Comparison of ENCODE assay signal across 9 cellular contexts in genomic region chr11:61587951-61588695, GRCh38. TPM values are rescaled to one million over a fixed set of nuclear protein-coding genes. Genes with fewer than 3 reads are reported as not detected.
DNase-seq lines count a peak whose midpoint lies in the region; ATAC-seq and FAIRE-seq lines count a peak whose summit lies in the region.
"Had no signal": no experiment of that assay in that cellular context is flagged by ENCODE, and none has a peak within 500 bp of the region (broad histone marks: within the 10 kb centered on the region; RNA-seq: fewer than 3 reads in every experiment).

No MANE protein-coding gene starts in this region.

- FAIRE-seq in small intestine (lab: Jason Lieb, UNC) = no peak
- FAIRE-seq: A204.1 had no signal

- peaks cover 9% of the 10 kb centered on the region for H3K4me1 Mint-ChIP-seq in activated naive CD8-positive, alpha-beta T cell treated with anti-CD3 and anti-CD28 coated beads for 36 hours

- no peaks in the 10 kb centered on the region for H3K9me3 Mint-ChIP-seq in activated naive CD8-positive, alpha-beta T cell treated with anti-CD3 and anti-CD28 coated beads for 36 hours

- no peaks in the 10 kb centered on the region for H3K36me3 Mint-ChIP-seq in activated naive CD8-positive, alpha-beta T cell treated with anti-CD3 and anti-CD28 coated beads for 36 hours

- H3K4me1 ChIP-seq in right cardiac atrium (ENCODE audit: control insufficient read depth, insufficient read depth, low read length) (peaks cover 3% of the 10 kb centered on the region), small intestine (ENCODE audit: control insufficient read depth in 2 of 2, insufficient read depth in 1 of 2, low read depth in 1 of 2, low read length in 1 of 2) (peaks cover 2% of the 10 kb centered on the region in 2 donors)

- no peaks in the 10 kb centered on the region for H3K9me3 ChIP-seq in right cardiac atrium (ENCODE audit: control insufficient read depth, low read length)
- no peaks in the 10 kb centered on the region for H3K9me3 ChIP-seq in small intestine (ENCODE audit: control insufficient read depth, low read depth)

- H3K27ac Mint-ChIP-seq in activated naive CD8-positive, alpha-beta T cell treated with anti-CD3 and anti-CD28 coated beads for 36 hours = no peak overlapping the region

- H3K27ac ChIP-seq in right cardiac atrium (ENCODE audit: low read length) (peak overlapping the region; percentile 55), small intestine (ENCODE audit: low read depth in 1 of 2, low read length in 1 of 2) (no peak overlapping the region)

- peak overlapping the region; percentile 67 for H3K4me3 ChIP-seq in right cardiac atrium (ENCODE audit: low read length)
- peak overlapping the region; percentile 18 to 35 for H3K4me3 ChIP-seq in small intestine (ENCODE audit: low read depth in 1 of 2, low read length in 2 of 2)

- DNase-seq in DMS 273 (lab: John Stamatoyannopoulos, UW; ENCODE audit: unreplicated experiment) (peak; percentile 75), DMS 273 treated with DMSO at 0.1 percent for 48 hours (lab: John Stamatoyannopoulos, UW) (no peak), SK-N-DZ (ENCODE audit: low spot score) (peak; percentile 48), right cardiac atrium (peak; percentile 58 to 87 (median 86)), small intestine (peak; percentile 38), NOMO-1 treated with dmso at 0.1 percent for 144 hours (lab: John Stamatoyannopoulos, UW; ENCODE audit: unreplicated experiment) (no peak)
- DNase-seq in activated naive CD8-positive, alpha-beta T cell treated with anti-CD3 and anti-CD28 coated beads for 36 hours = peak; percentile 64

- peaks cover 16% of the 10 kb centered on the region for H3K27me3 Mint-ChIP-seq in activated naive CD8-positive, alpha-beta T cell treated with anti-CD3 and anti-CD28 coated beads for 36 hours

- WGBS in right cardiac atrium = 6% methylated on average over 29 of the region's 29 CpGs
- 1 to 4% (median 3%) methylated on average over 25 to 29 of the region's 29 CpGs for WGBS in small intestine, 3 donors

- H3K27me3 ChIP-seq in right cardiac atrium (ENCODE audit: control insufficient read depth, insufficient read depth) (no peaks in the 10 kb centered on the region), small intestine (ENCODE audit: control insufficient read depth in 2 of 2, insufficient read depth in 2 of 2, low read length in 2 of 2) (no peaks in the 10 kb centered on the region)

- peak; percentile 62 for ATAC-seq in right cardiac atrium
- ATAC-seq in HG02870 (IDR thresholded peaks at IDR 0.05; ENCODE audit: unreplicated experiment) = no peak

- peak overlapping the region; percentile 57 for H3K4me3 Mint-ChIP-seq in activated naive CD8-positive, alpha-beta T cell treated with anti-CD3 and anti-CD28 coated beads for 36 hours

- H3K36me3 ChIP-seq in small intestine (ENCODE audit: control insufficient read depth in 2 of 2, insufficient read depth in 2 of 2, low read length in 2 of 2) = no peaks in the 10 kb centered on the region

- intact Hi-C loops in right cardiac atrium (cut with DNase I) = no loop called here

RNA-seq across cellular contexts. Expression of gene SYT7, which starts 7.2 kb away (rescaled TPM):
- 4.7 and 7.4 TPM in 2 replicates for polyA plus RNA-seq in SK-N-DZ (2014; cell fraction: cytosol; rRNA removed)
- polyA plus RNA-seq in SK-N-DZ (2014; cell fraction: nucleus; rRNA removed) = 6.4 and 8.0 TPM in 2 replicates
- not detected for total RNA-seq in activated naive CD8-positive, alpha-beta T cell treated with anti-CD3 and anti-CD28 coated beads for 36 hours
- 10 to 100 TPM; 17.4 to 48.3 (median 43.5) TPM for total RNA-seq in right cardiac atrium
- polyA plus RNA-seq in right cardiac atrium (36.2 TPM), small intestine (1 to 10 TPM in 1 of 3 donors, under 1 TPM in 2; 0.81 to 5.0 (median 0.89) TPM)

Comparison
In these comparisons a context has a peak if more than half of its experiments do, and no peak if none do; other contexts are left out.
1. DNase-seq: peak in DMS 273 (single experiment), SK-N-DZ (single experiment), activated naive CD8-positive, alpha-beta T cell treated with anti-CD3 and anti-CD28 coated beads for 36 hours (single experiment), right cardiac atrium (3 of 3) and small intestine (single experiment); none in DMS 273 treated with DMSO at 0.1 percent for 48 hours (single experiment) and NOMO-1 treated with dmso at 0.1 percent for 144 hours (single experiment).
2. RNA of gene SYT7, which starts 7.2 kb away (total RNA-seq): 17.4 to 48.3 TPM in right cardiac atrium; not detected in activated naive CD8-positive, alpha-beta T cell treated with anti-CD3 and anti-CD28 coated beads for 36 hours; every median in the first group is over 10 times any median in the second.